21 cellular contexts compared by ENCODE assay signal in genomic region chr3:177251756-177252155, GRCh38. TPM values are rescaled to one million over a fixed set of nuclear protein-coding genes. Genes with fewer than 3 reads are reported as not detected.
DNase-seq lines count a peak whose midpoint lies in the region; ATAC-seq, FAIRE-seq and TF ChIP-seq lines count a peak whose summit lies in the region.
"Had no signal": no experiment of that assay in that cellular context is flagged by ENCODE, and none has a peak within 500 bp of the region (broad histone marks: within the 10 kb centered on the region; RNA-seq: fewer than 3 reads in every experiment).

No MANE protein-coding gene starts in this region.

- BruUV-seq in K562 (replicated peaks; lab: Mats Ljungman, UMichigan), result no TSS peak

- CTCF ChIA-PET in K562 (lab: Yijun Ruan, JAX; ENCODE audit: low intra/inter-chr PET ratio), result no interaction called here

- H3K4me1 ChIP-seq in K562 (replicated peaks in 1 of 2; ENCODE audit: control insufficient read depth in 2 of 2, insufficient read depth in 2 of 2, low read length in 2 of 2), result no peaks in the 10 kb centered on the region
- H3K4me1 ChIP-seq in upper lobe of right lung, result no peaks in the 10 kb centered on the region
- H3K4me1 ChIP-seq: Peyer's patch had no signal

- H3K36me3 ChIP-seq in K562 (ENCODE audit: control insufficient read depth, insufficient read depth, low read length) (no peaks in the 10 kb centered on the region), upper lobe of right lung (no peaks in the 10 kb centered on the region)
- H3K36me3 ChIP-seq: cardiac muscle cell, heart right ventricle, Peyer's patch, thoracic aorta had no signal

- no peaks in the 10 kb centered on the region for H3K79me2 ChIP-seq in K562 (ENCODE audit: control insufficient read depth, insufficient read depth, low read length)

- H2AFZ ChIP-seq in K562 (ENCODE audit: low read depth, low read length), result peak overlapping the region; percentile 9; the same call in 1 of the 2 replicates

- H3K27me3 ChIP-seq in K562 (ENCODE audit: control insufficient read depth in 2 of 2, insufficient read depth in 2 of 2, low read length in 2 of 2), result no peaks in the 10 kb centered on the region
- H3K27me3 ChIP-seq in upper lobe of right lung, result no peaks in the 10 kb centered on the region
- H3K27me3 ChIP-seq: cardiac muscle cell, heart right ventricle, Peyer's patch had no signal

- 71% methylated on average over 3 of the region's 4 CpGs for WGBS in K562 (ENCODE audit: insufficient coverage, low coverage, missing lambda C conversion rate)

- TF ChIP-seq POLR2A in NB4 (IDR thresholded peaks at IDR 0.05; ENCODE audit: extremely low read depth, insufficient read length) (no peak), K562 (conservative IDR thresholded peaks at IDR 0.05) (no peak)

- H3K9me1 ChIP-seq in K562 (ENCODE audit: control insufficient read depth, insufficient read depth, low read length), result no peaks in the 10 kb centered on the region

- no peaks in the 10 kb centered on the region for H4K20me1 ChIP-seq in K562 (replicated peaks; ENCODE audit: control insufficient read depth, insufficient read depth, low read length)

- DNase-seq in NB4 (ENCODE audit: low read depth) (peak; percentile 62), K562 (ENCODE audit: extremely low read depth in 1 of 4, low spot score in 3 of 4) (no peak), upper lobe of right lung (no peak), cortex of kidney (lab: John Stamatoyannopoulos, UW) (no peak)
- no peak for DNase-seq in activated effector memory CD4-positive, alpha-beta T cell treated with anti-CD3 and anti-CD28 coated beads, Interleukin-2, amount 50 U/mL, for 16 hours
- DNase-seq: activated CD4-positive, alpha-beta memory T cell treated with anti-CD3 and anti-CD28 coated beads for 36 hours; activated naive CD8-positive, alpha-beta T cell treated with anti-CD3 and anti-CD28 coated beads for 36 hours; DMS 273 treated with DMSO at 0.1 percent for 48 hours; effector memory CD4-positive, alpha-beta T cell; heart right ventricle; natural killer cell; NCI-H1105 treated with DMSO at 0.1 percent for 48 hours; NCI-H69; Peyer's patch; stimulated activated CD4-positive, alpha-beta T cell treated with anti-CD3 and anti-CD28 coated beads, Interleukin-4, amount 100 ng/mL, for 4 hours; stimulated activated CD8-positive, alpha-beta memory T cell treated with anti-CD3 and anti-CD28 coated beads, Interleukin-4, amount 100 ng/mL, for 48 hours had no signal

- TF ChIP-seq CTCF in NB4 (IDR thresholded peaks at IDR 0.05; ENCODE audit: low read depth, low read length) (no peak), K562 (IDR thresholded peaks at IDR 0.05 in 2 of 3, conservative IDR thresholded peaks at IDR 0.05 in 1 of 3; ENCODE audit: insufficient read depth in 2 of 3, low read depth in 1 of 3, low read length in 3 of 3) (no peak), upper lobe of right lung (IDR thresholded peaks at IDR 0.05) (no peak)

- TF ChIP-seq RAD21 in K562 (CRISPR knock-in tag; conservative IDR thresholded peaks at IDR 0.05 in 1 of 2, IDR thresholded peaks at IDR 0.05 in 1 of 2), result no peak

- no peak overlapping the region for H3K9ac ChIP-seq in K562 (ENCODE audit: insufficient read depth in 1 of 2, low read depth in 2 of 2, low read length in 2 of 2)

- H3K9me3 ChIP-seq in K562 (replicated peaks; ENCODE audit: control insufficient read depth, insufficient read depth, low read depth, low read length) (peaks cover 2% of the 10 kb centered on the region; the same call in 1 of the 2 replicates), upper lobe of right lung (no peaks in the 10 kb centered on the region)
- H3K9me3 ChIP-seq: heart right ventricle, Peyer's patch, thoracic aorta had no signal

- H3K27ac ChIP-seq in K562 (ENCODE audit: extremely low read depth, low read depth, low read length) (no peak overlapping the region), upper lobe of right lung (no peak overlapping the region)
- H3K27ac ChIP-seq: cardiac muscle cell, heart right ventricle, Peyer's patch, thoracic aorta had no signal

- in situ Hi-C loops in K562 (cut with MboI), result no loop called here

- intact Hi-C loops in K562 (cut with micrococcal nuclease) (no loop called here), upper lobe of right lung (cut with DNase I) (no loop called here)

- TF ChIP-seq EP300 in K562 (IDR thresholded peaks at IDR 0.05; ENCODE audit: low read length), result no peak

- peak; percentile 32 for ATAC-seq in HG02642 (IDR thresholded peaks at IDR 0.05; ENCODE audit: poor library complexity, unreplicated experiment)
- ATAC-seq in K562, result peak; percentile 42; the same call in 2 of the 3 replicates
- peak; percentile 65 for ATAC-seq in upper lobe of right lung
- ATAC-seq in GM21723 (IDR thresholded peaks at IDR 0.05; ENCODE audit: unreplicated experiment), result no peak
- ATAC-seq: heart right ventricle had no signal

- H3K4me3 ChIP-seq in NB4 (ENCODE audit: low read depth, low read length) (no peak overlapping the region), K562 (no peak overlapping the region), upper lobe of right lung (no peak overlapping the region)
- H3K4me3 ChIP-seq: cardiac muscle cell, heart right ventricle, Peyer's patch, smooth muscle cell, thoracic aorta had no signal

- POLR2A ChIA-PET in K562 (lab: Yijun Ruan, JAX), result interaction anchor here (1.0 kb wide), 1 partner anchor 8 kb away, joined by 6 read pairs; no protein-coding TSS in a partner anchor

- FAIRE-seq in K562 (lab: Jason Lieb, UNC), result no peak

- H3K4me2 ChIP-seq in K562 (ENCODE audit: insufficient read depth, low read length), result no peak overlapping the region
- H3K4me2 ChIP-seq: smooth muscle cell had no signal

TF ChIP-seq in K562, 482 proteins besides CTCF, POLR2A, EP300 and RAD21 (continues in another document):
- no peak for TF ChIP-seq CREBBP (IDR thresholded peaks at IDR 0.05; ENCODE audit: low read depth, low read length)
- TF ChIP-seq ZNF780A (CRISPR knock-in tag; IDR thresholded peaks at IDR 0.05), result no peak
- 0 out of 2 replicates have a peak, but pooled peaks have one; percentile 30 for TF ChIP-seq DPF2 (IDR thresholded peaks at IDR 0.05)
- no peak for TF ChIP-seq SETDB1 (IDR thresholded peaks at IDR 0.05; ENCODE audit: low read length)
- TF ChIP-seq, protein P1, sequence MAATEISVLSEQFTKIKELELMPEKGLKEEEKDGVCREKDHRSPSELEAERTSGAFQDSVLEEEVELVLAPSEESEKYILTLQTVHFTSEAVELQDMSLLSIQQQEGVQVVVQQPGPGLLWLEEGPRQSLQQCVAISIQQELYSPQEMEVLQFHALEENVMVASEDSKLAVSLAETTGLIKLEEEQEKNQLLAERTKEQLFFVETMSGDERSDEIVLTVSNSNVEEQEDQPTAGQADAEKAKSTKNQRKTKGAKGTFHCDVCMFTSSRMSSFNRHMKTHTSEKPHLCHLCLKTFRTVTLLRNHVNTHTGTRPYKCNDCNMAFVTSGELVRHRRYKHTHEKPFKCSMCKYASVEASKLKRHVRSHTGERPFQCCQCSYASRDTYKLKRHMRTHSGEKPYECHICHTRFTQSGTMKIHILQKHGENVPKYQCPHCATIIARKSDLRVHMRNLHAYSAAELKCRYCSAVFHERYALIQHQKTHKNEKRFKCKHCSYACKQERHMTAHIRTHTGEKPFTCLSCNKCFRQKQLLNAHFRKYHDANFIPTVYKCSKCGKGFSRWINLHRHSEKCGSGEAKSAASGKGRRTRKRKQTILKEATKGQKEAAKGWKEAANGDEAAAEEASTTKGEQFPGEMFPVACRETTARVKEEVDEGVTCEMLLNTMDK (IDR thresholded peaks at IDR 0.05; ENCODE audit: borderline replicate concordance, insufficient read depth, low read depth, low read length, poor library complexity, severe bottlenecking), result no peak
- 0 out of 2 replicates have a peak, but pooled peaks have one; percentile 17 for TF ChIP-seq SMARCA4 (IDR thresholded peaks at IDR 0.05)
- TF ChIP-seq ARID1B (IDR thresholded peaks at IDR 0.05), result peak; percentile 31; the same call in 1 of the 2 replicates
- TF ChIP-seq GMEB1 (CRISPR knock-in tag; IDR thresholded peaks at IDR 0.05), result no peak
- no peak for TF ChIP-seq GATA2 (CRISPR knock-in tag; IDR thresholded peaks at IDR 0.05)
- no peak for TF ChIP-seq PRPF4 (IDR thresholded peaks at IDR 0.05; ENCODE audit: insufficient read depth, low read depth, low read length, poor library complexity, severe bottlenecking)
- no peak for TF ChIP-seq ZFP30 (CRISPR knock-in tag; IDR thresholded peaks at IDR 0.05; ENCODE audit: borderline replicate concordance)
- no peak for TF ChIP-seq CAMTA2 (CRISPR knock-in tag; conservative IDR thresholded peaks at IDR 0.05)
- TF ChIP-seq SLC30A9 (CRISPR knock-in tag; IDR thresholded peaks at IDR 0.05), result no peak

RNA-seq across cellular contexts. Expression of gene TBL1XR1, which starts 54.5 kb away (rescaled TPM):
- 113 and 226 TPM in 2 replicates for total RNA-seq in K562 (2011; cell fraction: chromatin; rRNA removed; ENCODE audit: low replicate concordance)
- total RNA-seq in K562 (2011; cell fraction: nucleolus; rRNA removed), result 55.0 and 70.3 TPM in 2 replicates
- 125 and 183 TPM in 2 replicates for total RNA-seq in K562 (2011; cell fraction: nucleoplasm; rRNA removed)
- total RNA-seq in K562 (2014; rRNA removed) (56.6 and 68.6 TPM in 2 replicates), K562 (2014; rRNA removed; fragmentation: Illumina TruSeq; extraction: Trizol) (110 and 132 TPM in 2 replicates), K562 (2015; rRNA removed; fragmentation: Illumina TruSeq; extraction: Trizol) (74.0 and 83.3 TPM in 2 replicates), K562 (2021) (125 and 150 TPM in 2 replicates), upper lobe of right lung (156 TPM)
- polyA plus RNA-seq in K562 (2011; rRNA removed) (129 and 171 TPM in 2 replicates), K562 (2014; fragmentation: Illumina TruSeq; extraction: Trizol) (36.6 and 37.2 TPM in 2 replicates), K562 (2014; fragmentation: Nextera tagmentation; extraction: Ambion mirVana) (10 to 100 TPM; 19.6 to 90.2 TPM), K562 (2014; rRNA removed) (36.7 and 39.9 TPM in 2 replicates)
- 42.5 and 49.5 TPM in 2 replicates for polyA plus RNA-seq in K562 (2011; cell fraction: cytosol; rRNA removed)
- 154 and 172 TPM in 2 replicates for polyA plus RNA-seq in K562 (2011; cell fraction: nucleus; rRNA removed)
- polyA plus RNA-seq in K562 (2012), result 19.3 and 54.6 TPM in 2 replicates
- polyA minus RNA-seq in K562 (2011; rRNA and poly(A)+ RNA removed), result 706 and 847 TPM in 2 replicates
- 193 and 353 TPM in 2 replicates for polyA minus RNA-seq in K562 (2011; cell fraction: cytosol; rRNA and poly(A)+ RNA removed)
- 137 and 171 TPM in 2 replicates for polyA minus RNA-seq in K562 (2011; cell fraction: nucleus; rRNA and poly(A)+ RNA removed)
